7 cellular contexts compared by ENCODE assay signal in genomic region chr18:6920099-6920955, GRCh38.
DNase-seq lines count a peak whose midpoint lies in the region; ATAC-seq and TF ChIP-seq lines count a peak whose summit lies in the region.

No MANE protein-coding gene starts in this region.

- peak overlapping the region; percentile 23 for H3K27ac Mint-ChIP-seq in central memory CD8-positive, alpha-beta T cell (ENCODE audit: low read depth)

- no peaks in the 10 kb centered on the region for H3K4me1 ChIP-seq in tibial artery

- peak; percentile 46 to 53 for TF ChIP-seq CTCF in tibial artery (IDR thresholded peaks at IDR 0.05)

- peaks cover 2% of the 10 kb centered on the region for H3K36me3 Mint-ChIP-seq in central memory CD8-positive, alpha-beta T cell (ENCODE audit: insufficient read depth)

- peaks cover 22% of the 10 kb centered on the region for H3K9me3 Mint-ChIP-seq in central memory CD8-positive, alpha-beta T cell

- H3K9me3 ChIP-seq in tibial artery: no peaks in the 10 kb centered on the region

- H3K4me3 ChIP-seq in tibial artery: no peak overlapping the region

- no peak for ATAC-seq in central memory CD8-positive, alpha-beta T cell (replicated peaks; ENCODE audit: extremely low read depth, poor library complexity, severe bottlenecking)
- no peak for ATAC-seq in GM21737 (IDR thresholded peaks at IDR 0.05; ENCODE audit: unreplicated experiment)

- intact Hi-C loops in tibial artery (cut with DNase I; ENCODE audit: low total_unique reads): no loop called here

- no peaks in the 10 kb centered on the region for H3K36me3 ChIP-seq in tibial artery

- no peaks in the 10 kb centered on the region for H3K4me1 Mint-ChIP-seq in central memory CD8-positive, alpha-beta T cell

- H3K27me3 ChIP-seq in tibial artery: peaks cover 0 to 8% of the 10 kb centered on the region in 2 donors

- H3K4me3 Mint-ChIP-seq in central memory CD8-positive, alpha-beta T cell: no peak overlapping the region

- H3K27ac ChIP-seq in tibial artery: no peak overlapping the region

- DNase-seq in GM03348 (ENCODE audit: low spot score): peak; percentile 72
- DNase-seq in HuH-7.5 (ENCODE audit: low spot score): peak; percentile 31
- peak; percentile 81 for DNase-seq in OCI-M1 (lab: John Stamatoyannopoulos, UW)
- DNase-seq in central memory CD8-positive, alpha-beta T cell (ENCODE audit: low spot score in 2 of 2): no peak
- peak; percentile 90 for DNase-seq in left kidney (ENCODE audit: low read depth, low spot score)
- DNase-seq in tibial artery: peak in 1 of 2 donors; percentile 47

- H3K27me3 Mint-ChIP-seq in central memory CD8-positive, alpha-beta T cell: no peaks in the 10 kb centered on the region

Comparison
In these comparisons a context has a peak if more than half of its experiments do, and no peak if none do; other contexts are left out.
1. DNase-seq: peak in GM03348 (single experiment), HuH-7.5 (single experiment), OCI-M1 (single experiment) and left kidney (single experiment); none in central memory CD8-positive, alpha-beta T cell (0 of 2).